ENCODE assay signal across 18 cellular contexts in the genomic region with DNA sequence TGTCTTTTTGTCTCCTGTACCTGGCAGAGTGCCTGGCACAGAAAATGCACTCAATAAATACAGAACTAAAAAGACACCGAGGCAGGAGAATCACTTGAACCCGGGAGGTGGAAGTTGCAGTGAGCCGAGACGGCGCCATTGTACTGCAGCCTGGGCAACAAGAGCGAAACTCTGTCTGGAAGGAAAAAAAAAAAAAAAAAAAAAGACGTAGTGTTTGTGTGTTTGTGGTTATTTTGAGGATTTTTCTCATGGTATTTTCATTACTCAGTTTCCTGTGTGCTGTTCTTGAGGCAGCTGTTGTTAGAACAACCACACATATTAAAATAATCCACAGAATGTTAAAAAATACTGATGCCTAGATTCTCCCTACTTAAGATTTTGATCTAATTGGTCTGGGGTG.
DNase-seq lines count a peak whose midpoint lies in the region; ATAC-seq and TF ChIP-seq lines count a peak whose summit lies in the region.
"Had no signal": no experiment of that assay in that cellular context is flagged by ENCODE, and none has a peak within 500 bp of the region (broad histone marks: within the 10 kb centered on the region; RNA-seq: fewer than 3 reads in every experiment).

No MANE protein-coding gene starts in this region.

- peaks cover 10% of the 10 kb centered on the region for H3K4me1 ChIP-seq in A673 (ENCODE audit: insufficient read depth, low read length, poor library complexity, severe bottlenecking)
- H3K4me1 ChIP-seq in endodermal cell (ENCODE audit: control insufficient read depth, insufficient read depth, low read length): no peaks in the 10 kb centered on the region
- H3K4me1 ChIP-seq: gastrocnemius medialis, thyroid gland had no signal

- H3K4me3 ChIP-seq in A673 (ENCODE audit: low read depth, low read length, poor library complexity, severe bottlenecking) (no peak overlapping the region), fibroblast of the aortic adventitia (ENCODE audit: low read depth, low read length) (no peak overlapping the region), WERI-Rb-1 (ENCODE audit: low read depth, low read length) (no peak overlapping the region), endodermal cell (ENCODE audit: low read length) (no peak overlapping the region)
- H3K4me3 ChIP-seq: gastrocnemius medialis, thyroid gland had no signal

- H3K36me3 ChIP-seq in A673 (ENCODE audit: insufficient read depth, low read length, poor library complexity, severe bottlenecking) (no peaks in the 10 kb centered on the region), WERI-Rb-1 (no peaks in the 10 kb centered on the region), endodermal cell (ENCODE audit: control insufficient read depth, insufficient read depth, low read length) (no peaks in the 10 kb centered on the region)
- H3K36me3 ChIP-seq: gastrocnemius medialis, thyroid gland had no signal

- H3K27me3 ChIP-seq in A673 (replicated peaks; ENCODE audit: insufficient read depth, low read depth, low read length, poor library complexity) (no peaks in the 10 kb centered on the region), WERI-Rb-1 (ENCODE audit: insufficient read depth, low read depth, severe bottlenecking) (peaks cover 22% of the 10 kb centered on the region), endodermal cell (ENCODE audit: control insufficient read depth, insufficient read depth, low read length, poor library complexity, severe bottlenecking) (no peaks in the 10 kb centered on the region)
- H3K27me3 ChIP-seq: gastrocnemius medialis, thyroid gland had no signal

- WGBS in endodermal cell (ENCODE audit: insufficient coverage in 1 of 2, insufficient read length in 1 of 2), 2 experiments: 98% methylated on average over 6 of the region's 7 CpGs; no CpG with 5 or more reads in 1 of the 2 experiments

- H3K9me3 Mint-ChIP-seq in endodermal cell: peaks cover 2% of the 10 kb centered on the region

- DNase-seq in A673 (ENCODE audit: low spot score): peak; percentile 66
- peak; percentile 81 for DNase-seq in HCEC 1CT
- DNase-seq in SK-MEL-5 (ENCODE audit: low read depth, low spot score): peak; percentile 16
- peak; percentile 22 for DNase-seq in fibroblast of the aortic adventitia (ENCODE audit: low read depth)
- no peak for DNase-seq in WERI-Rb-1
- DNase-seq in endodermal cell: no peak
- DNase-seq in NCI-H774 (lab: John Stamatoyannopoulos, UW): no peak
- DNase-seq: activated CD8-positive, alpha-beta memory T cell treated with anti-CD3 and anti-CD28 coated beads for 24 hours; activated effector memory CD4-positive, alpha-beta T cell treated with anti-CD3 and anti-CD28 coated beads, Interleukin-2, amount 50 U/mL, for 16 hours; aorta; gastrocnemius medialis; GOT3; NCI-H1105 treated with DMSO at 0.1 percent for 48 hours; stimulated activated CD4-positive, alpha-beta T cell treated with anti-CD3 and anti-CD28 coated beads, Interleukin-4, amount 100 ng/mL, for 24 hours; thyroid gland had no signal

- H3K4me1 Mint-ChIP-seq in endodermal cell: peaks cover 6% of the 10 kb centered on the region

- H3K27ac Mint-ChIP-seq in endodermal cell: no peak overlapping the region

- in situ Hi-C loops in SK-MEL-5 (cut with HindIII; ENCODE audit: low pct_unique_long_range_greater_than_20kb, low sequenced_read_pairs): no loop called here

- CTCF ChIA-PET in A673 (lab: Charles Lee): interaction anchor here (0.6 kb wide), 1 partner anchor 692 kb away, joined by 12 read pairs; no protein-coding TSS in a partner anchor

- no peak overlapping the region for H3K9ac ChIP-seq in endodermal cell (ENCODE audit: extremely low read depth, low read length, poor library complexity, severe bottlenecking)

- POLR2A ChIA-PET in A673 (lab: Charles Lee; ENCODE audit: low non-redundant PET): no interaction called here

- H3K27me3 Mint-ChIP-seq in endodermal cell (ENCODE audit: insufficient read depth): no peaks in the 10 kb centered on the region

- H3K36me3 Mint-ChIP-seq in endodermal cell (ENCODE audit: low read depth): no peaks in the 10 kb centered on the region

- H3K27ac ChIP-seq in A673 (ENCODE audit: low read depth, low read length, poor library complexity, severe bottlenecking): no peak overlapping the region
- no peak overlapping the region for H3K27ac ChIP-seq in WERI-Rb-1
- H3K27ac ChIP-seq in endodermal cell (ENCODE audit: low read depth, low read length): no peak overlapping the region
- H3K27ac ChIP-seq: gastrocnemius medialis, thyroid gland had no signal

- TF ChIP-seq CTCF in A673 (conservative IDR thresholded peaks at IDR 0.05; ENCODE audit: low read depth, low read length) (no peak), fibroblast of the aortic adventitia (IDR thresholded peaks at IDR 0.05; ENCODE audit: insufficient read depth, low read length) (no peak), WERI-Rb-1 (IDR thresholded peaks at IDR 0.05; ENCODE audit: low read depth, low read length) (no peak), endodermal cell (conservative IDR thresholded peaks at IDR 0.05) (no peak)

- no TSS peak for BruUV-seq in A673 (replicated peaks; lab: Mats Ljungman, UMichigan)

- ATAC-seq in GM21825 (IDR thresholded peaks at IDR 0.05; ENCODE audit: unreplicated experiment): no peak
- ATAC-seq: gastrocnemius medialis, sciatic nerve, SK-N-SH treated with all-trans-retinoic acid at 6 μM for 48 hours had no signal

- intact Hi-C loops in A673 (cut with micrococcal nuclease; ENCODE audit: unreplicated experiment): loop anchor here (5.0 kb wide), 1 partner anchor 432 kb away; no protein-coding TSS in a partner anchor

- H3K9me3 ChIP-seq in A673 (ENCODE audit: low read depth, low read length, poor library complexity, severe bottlenecking): no peaks in the 10 kb centered on the region
- no peaks in the 10 kb centered on the region for H3K9me3 ChIP-seq in WERI-Rb-1 (ENCODE audit: severe bottlenecking)
- H3K9me3 ChIP-seq in endodermal cell (ENCODE audit: control insufficient read depth, low read length): no peaks in the 10 kb centered on the region
- H3K9me3 ChIP-seq: gastrocnemius medialis, thyroid gland had no signal

- no peak overlapping the region for H3K4me3 Mint-ChIP-seq in endodermal cell

Comparison
In these comparisons a context has a peak if more than half of its experiments do, and no peak if none do; other contexts are left out.
1. DNase-seq: peak in A673 (single experiment), HCEC 1CT (single experiment), SK-MEL-5 (single experiment) and fibroblast of the aortic adventitia (single experiment); none in WERI-Rb-1 (single experiment), endodermal cell (single experiment) and NCI-H774 (single experiment).